Comparison of ENCODE assay signal across 8 cellular contexts in genomic region chr15:89335289-89336041, GRCh38. TPM values are rescaled to one million over a fixed set of nuclear protein-coding genes. Genes with fewer than 3 reads are reported as not detected.
DNase-seq lines count a peak whose midpoint lies in the region; ATAC-seq and TF ChIP-seq lines count a peak whose summit lies in the region.

No MANE protein-coding gene starts in this region.

- H3K27ac ChIP-seq in gastroesophageal sphincter (peak overlapping the region in 3 of 4 donors; percentile 93 to 97 (median 95)), prostate gland (peak overlapping the region; percentile 92 to 93), foreskin keratinocyte (no peak overlapping the region)

- H3K36me3 ChIP-seq in gastroesophageal sphincter (peaks cover 0 to 32% of the 10 kb centered on the region in 2 donors), prostate gland (no peaks in the 10 kb centered on the region)

- TF ChIP-seq POLR2A in gastroesophageal sphincter (IDR thresholded peaks at IDR 0.05) (no peak), prostate gland (IDR thresholded peaks at IDR 0.05) (no peak)

- peak; percentile 18 for ATAC-seq in HG03139 (IDR thresholded peaks at IDR 0.05; ENCODE audit: unreplicated experiment)
- ATAC-seq in gastroesophageal sphincter: no peak
- no peak for ATAC-seq in foreskin keratinocyte

- DNase-seq in NCI-H1417 (lab: John Stamatoyannopoulos, UW): peak in 2 of 3 experiments; percentile 67 to 94
- no peak for DNase-seq in NCI-H1417 treated with DMSO at 0.1 percent for 48 hours (lab: John Stamatoyannopoulos, UW)
- DNase-seq in T-helper 22 cell (ENCODE audit: low read depth): peak; percentile 20
- DNase-seq in prostate gland (ENCODE audit: low spot score): peak; percentile 49
- DNase-seq in foreskin keratinocyte: no peak
- DNase-seq in SIG-M5 treated with dmso at 0.1 percent for 504 hours (lab: John Stamatoyannopoulos, UW; ENCODE audit: unreplicated experiment): no peak

- TF ChIP-seq CTCF in gastroesophageal sphincter (IDR thresholded peaks at IDR 0.05) (no peak), prostate gland (IDR thresholded peaks at IDR 0.05) (no peak), foreskin keratinocyte (conservative IDR thresholded peaks at IDR 0.05) (no peak)

- intact Hi-C loops in prostate gland (cut with DNase I): loop anchor here (10.0 kb wide), 1 partner anchor 91 kb away; the partner anchor contains the start of gene FANCI

- H3K9me3 ChIP-seq in gastroesophageal sphincter: no peaks in the 10 kb centered on the region
- no peaks in the 10 kb centered on the region for H3K9me3 ChIP-seq in prostate gland

- peak overlapping the region; percentile 19 to 96 for H3K4me3 ChIP-seq in gastroesophageal sphincter
- H3K4me3 ChIP-seq in prostate gland: peak overlapping the region; percentile 78 to 83

- H3K4me1 ChIP-seq in gastroesophageal sphincter (peaks cover 14 to 50% (median 29%) of the 10 kb centered on the region in 3 donors), prostate gland (replicated peaks) (peaks cover 6% of the 10 kb centered on the region), foreskin keratinocyte (no peaks in the 10 kb centered on the region)

- TF ChIP-seq EP300 in gastroesophageal sphincter (IDR thresholded peaks at IDR 0.05): no peak

- 12 to 15% methylated on average over 16 to 34 of the region's 41 CpGs for WGBS in gastroesophageal sphincter (ENCODE audit: low coverage in 1 of 2), 2 donors
- 3% methylated on average over 41 of the region's 41 CpGs for WGBS in prostate gland

- H3K27me3 ChIP-seq in gastroesophageal sphincter (no peaks in the 10 kb centered on the region), prostate gland (replicated peaks; ENCODE audit: insufficient read depth) (no peaks in the 10 kb centered on the region), foreskin keratinocyte (no peaks in the 10 kb centered on the region)

RNA-seq across cellular contexts. Expression of gene POLG, which starts 0.8 kb away (rescaled TPM):
- total RNA-seq in gastroesophageal sphincter (10 to 100 TPM; 40.5 to 57.3 (median 49.2) TPM), prostate gland (10 to 100 TPM; 54.3 to 92.0 TPM), foreskin keratinocyte (47.8 and 50.5 TPM in 2 replicates)
- 30.7 and 39.1 TPM in 2 replicates for polyA plus RNA-seq in foreskin keratinocyte

Comparison
In these comparisons a context has a peak if more than half of its experiments do, and no peak if none do; other contexts are left out.
1. DNase-seq: peak in NCI-H1417 (2 of 3), T-helper 22 cell (single experiment) and prostate gland (single experiment); none in NCI-H1417 treated with DMSO at 0.1 percent for 48 hours (single experiment), foreskin keratinocyte (0 of 2) and SIG-M5 treated with dmso at 0.1 percent for 504 hours (single experiment).